In the genomic region with DNA sequence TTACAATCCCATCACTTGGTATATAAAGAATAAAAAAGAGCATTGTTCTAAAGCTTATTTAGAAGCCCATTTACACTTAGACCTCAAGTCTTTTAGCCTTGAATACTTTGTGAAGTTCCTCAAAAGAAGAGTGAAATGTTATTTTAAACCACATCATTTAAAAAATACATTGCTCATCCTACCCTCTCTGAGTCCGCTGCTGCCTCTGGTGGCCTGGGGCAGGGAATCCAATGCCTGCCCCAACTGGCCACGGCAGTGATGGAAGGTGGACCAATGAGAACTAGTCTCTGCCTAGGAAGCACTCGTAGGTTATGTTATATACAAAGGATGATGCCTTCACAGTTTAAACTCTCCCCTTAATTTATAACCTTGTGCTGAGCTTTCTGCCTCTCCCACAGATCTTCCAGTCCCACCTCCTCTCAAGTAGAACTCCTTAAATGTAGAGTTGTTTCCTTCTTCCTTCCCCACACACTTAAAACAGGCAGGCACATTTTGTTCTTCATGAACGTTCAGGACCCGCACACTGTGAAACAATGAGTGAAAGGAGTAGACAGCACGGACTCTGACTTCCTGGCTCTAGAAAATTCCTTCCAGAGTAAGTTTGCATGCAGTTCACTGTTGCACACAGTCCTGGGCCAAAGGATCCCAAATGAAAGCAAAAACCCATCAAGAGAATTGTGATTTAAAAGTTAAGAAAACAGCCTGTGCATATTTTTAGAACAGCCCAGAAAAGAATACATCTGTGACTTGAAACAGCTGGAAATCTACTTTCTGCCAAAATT, we compare ENCODE assay signal across 19 cellular contexts.
DNase-seq lines count a peak whose midpoint lies in the region; ATAC-seq, FAIRE-seq and TF ChIP-seq lines count a peak whose summit lies in the region.
"Had no signal": no experiment of that assay in that cellular context is flagged by ENCODE, and none has a peak within 500 bp of the region (broad histone marks: within the 10 kb centered on the region; RNA-seq: fewer than 3 reads in every experiment).

No MANE protein-coding gene starts in this region.

- H3K4me3 Mint-ChIP-seq in mesothelial cell of epicardium = no peak overlapping the region
- no peak overlapping the region for H3K4me3 Mint-ChIP-seq in naive thymus-derived CD4-positive, alpha-beta T cell
- H3K4me3 Mint-ChIP-seq: activated T-cell treated with anti-CD3 and anti-CD28 coated beads, Interleukin-2, amount 50 U/mL, for 24 hours; natural killer cell treated with Interleukin-12 subunit alpha and Interleukin-12 subunit beta and Interleukin-15 and Interleukin-18, amount 100 ng/mL, for 72 hours had no signal

- no peaks in the 10 kb centered on the region for H3K36me3 ChIP-seq in Peyer's patch
- no peaks in the 10 kb centered on the region for H3K36me3 ChIP-seq in tibial nerve
- H3K36me3 ChIP-seq in naive thymus-derived CD4-positive, alpha-beta T cell (ENCODE audit: control insufficient read depth in 2 of 3, insufficient read depth in 3 of 3, low read length in 3 of 3) = no peaks in the 10 kb centered on the region
- H3K36me3 ChIP-seq: BE2C had no signal

- DNase-seq in Peyer's patch = no peak
- DNase-seq in fibroblast of peridontal ligament (ENCODE audit: extremely low read depth) = peak; percentile 36
- no peak for DNase-seq in mesothelial cell of epicardium (ENCODE audit: low spot score in 2 of 2, unreplicated experiment in 2 of 2)
- no peak for DNase-seq in tibial nerve (ENCODE audit: low spot score in 2 of 2)
- DNase-seq in naive thymus-derived CD4-positive, alpha-beta T cell = no peak
- DNase-seq in NCI-H1417 (lab: John Stamatoyannopoulos, UW) = no peak
- DNase-seq in GF-D8 (lab: John Stamatoyannopoulos, UW) = no peak
- DNase-seq in GM19239 (ENCODE audit: insufficient read length, low spot score) = no peak
- DNase-seq: activated CD4-positive, alpha-beta T cell treated with anti-CD3 and anti-CD28 coated beads, Interleukin-2, amount 50 U/mL, for 1 hour; activated T-cell treated with anti-CD3 and anti-CD28 coated beads, Interleukin-2, amount 50 U/mL, for 24 hours; BE2C; DMS53; GOT3; hippocampal formation; retina; SHP77; stimulated activated CD4-positive, alpha-beta T cell treated with anti-CD3 and anti-CD28 coated beads, Interleukin-4, amount 100 ng/mL, for 4 hours had no signal

- peaks cover 0 to 4% (median 0%) of the 10 kb centered on the region in 4 donors for H3K4me1 ChIP-seq in Peyer's patch
- peaks cover 0 to 32% (median 3%) of the 10 kb centered on the region in 4 donors for H3K4me1 ChIP-seq in tibial nerve
- no peaks in the 10 kb centered on the region for H3K4me1 ChIP-seq in naive thymus-derived CD4-positive, alpha-beta T cell (ENCODE audit: control insufficient read depth in 2 of 2, insufficient read depth in 2 of 2, low read length in 2 of 2)
- H3K4me1 ChIP-seq: BE2C had no signal

- H3K4me1 Mint-ChIP-seq in mesothelial cell of epicardium = peaks cover 4% of the 10 kb centered on the region
- peaks cover 0 to 2% (median 0%) of the 10 kb centered on the region in 7 donors for H3K4me1 Mint-ChIP-seq in naive thymus-derived CD4-positive, alpha-beta T cell

- no peak overlapping the region for H3K4me3 ChIP-seq in Peyer's patch
- no peak overlapping the region for H3K4me3 ChIP-seq in tibial nerve
- no peak overlapping the region for H3K4me3 ChIP-seq in naive thymus-derived CD4-positive, alpha-beta T cell (ENCODE audit: low read length)

- CTCF ChIA-PET in naive thymus-derived CD4-positive, alpha-beta T cell (lab: Charles Lee) = interaction anchor here (1.2 kb wide), 1 partner anchor 418 kb away, joined by 4 read pairs; no protein-coding TSS in a partner anchor

- ATAC-seq in naive thymus-derived CD4-positive, alpha-beta T cell = no peak
- ATAC-seq: natural killer cell treated with Interleukin-12 subunit alpha and Interleukin-12 subunit beta and Interleukin-15 and Interleukin-18, amount 100 ng/mL, for 72 hours had no signal

- H3K27ac ChIP-seq in Peyer's patch (peak overlapping the region in 3 of 4 donors; percentile 9 to 72 (median 65)), tibial nerve (peak overlapping the region in 3 of 4 donors; percentile 29 to 55 (median 53))
- no peak overlapping the region for H3K27ac ChIP-seq in naive thymus-derived CD4-positive, alpha-beta T cell (ENCODE audit: low read depth, low read length)
- H3K27ac ChIP-seq: epithelial cell of prostate had no signal

- H3K27me3 Mint-ChIP-seq in mesothelial cell of epicardium (ENCODE audit: low read depth) = peaks cover 6% of the 10 kb centered on the region
- peaks cover 0 to 4% (median 0%) of the 10 kb centered on the region in 5 donors for H3K27me3 Mint-ChIP-seq in naive thymus-derived CD4-positive, alpha-beta T cell
- H3K27me3 Mint-ChIP-seq: activated T-cell treated with anti-CD3 and anti-CD28 coated beads, Interleukin-2, amount 50 U/mL, for 24 hours had no signal

- TF ChIP-seq CTCF in Peyer's patch (IDR thresholded peaks at IDR 0.05) = no peak
- TF ChIP-seq CTCF in mesothelial cell of epicardium (IDR thresholded peaks at IDR 0.05; ENCODE audit: unreplicated experiment) = no peak
- TF ChIP-seq CTCF in tibial nerve (IDR thresholded peaks at IDR 0.05) = no peak

- no peak for FAIRE-seq in GM19239 (lab: Jason Lieb, UNC)

- POLR2A ChIA-PET in naive thymus-derived CD4-positive, alpha-beta T cell (lab: Charles Lee) = no interaction called here

- no peak for TF ChIP-seq POLR2A in Peyer's patch (IDR thresholded peaks at IDR 0.05)
- no peak for TF ChIP-seq POLR2A in tibial nerve (IDR thresholded peaks at IDR 0.05)

- no peaks in the 10 kb centered on the region for H3K9me3 ChIP-seq in Peyer's patch
- no peaks in the 10 kb centered on the region for H3K9me3 ChIP-seq in tibial nerve
- no peaks in the 10 kb centered on the region for H3K9me3 ChIP-seq in naive thymus-derived CD4-positive, alpha-beta T cell (ENCODE audit: control insufficient read depth in 2 of 3, low read length in 3 of 3)
- H3K9me3 ChIP-seq: BE2C had no signal

- no peaks in the 10 kb centered on the region for H3K36me3 Mint-ChIP-seq in mesothelial cell of epicardium
- peaks cover 0 to 3% (median 0%) of the 10 kb centered on the region in 5 donors for H3K36me3 Mint-ChIP-seq in naive thymus-derived CD4-positive, alpha-beta T cell
- H3K36me3 Mint-ChIP-seq: natural killer cell treated with Interleukin-12 subunit alpha and Interleukin-12 subunit beta and Interleukin-15 and Interleukin-18, amount 100 ng/mL, for 72 hours had no signal

- no peaks in the 10 kb centered on the region for H3K27me3 ChIP-seq in Peyer's patch
- no peaks in the 10 kb centered on the region for H3K27me3 ChIP-seq in tibial nerve
- H3K27me3 ChIP-seq in naive thymus-derived CD4-positive, alpha-beta T cell (ENCODE audit: control insufficient read depth in 2 of 2, insufficient read depth in 2 of 2, low read length in 2 of 2) = no peaks in the 10 kb centered on the region
- H3K27me3 ChIP-seq: BE2C had no signal

- 40 to 46% methylated on average over 6 of the region's 6 CpGs for WGBS in tibial nerve, 2 donors

- no peak for TF ChIP-seq EP300 in tibial nerve (IDR thresholded peaks at IDR 0.05)

- H3K27ac Mint-ChIP-seq in mesothelial cell of epicardium = peak overlapping the region; percentile 37
- H3K27ac Mint-ChIP-seq in naive thymus-derived CD4-positive, alpha-beta T cell = peak overlapping the region in 1 of 9 donors; percentile 16
- H3K27ac Mint-ChIP-seq: activated T-cell treated with anti-CD3 and anti-CD28 coated beads, Interleukin-2, amount 50 U/mL, for 24 hours; natural killer cell treated with Interleukin-12 subunit alpha and Interleukin-12 subunit beta and Interleukin-15 and Interleukin-18, amount 100 ng/mL, for 72 hours had no signal

- intact Hi-C loops in naive thymus-derived CD4-positive, alpha-beta T cell (cut with micrococcal nuclease) = no loop called here

- no peaks in the 10 kb centered on the region for H3K9me3 Mint-ChIP-seq in mesothelial cell of epicardium
- H3K9me3 Mint-ChIP-seq in naive thymus-derived CD4-positive, alpha-beta T cell = no peaks in the 10 kb centered on the region
- H3K9me3 Mint-ChIP-seq: activated T-cell treated with anti-CD3 and anti-CD28 coated beads, Interleukin-2, amount 50 U/mL, for 24 hours; natural killer cell treated with Interleukin-12 subunit alpha and Interleukin-12 subunit beta and Interleukin-15 and Interleukin-18, amount 100 ng/mL, for 72 hours had no signal
